Comparison of ENCODE assay signal across 8 cellular contexts in the genomic region with DNA sequence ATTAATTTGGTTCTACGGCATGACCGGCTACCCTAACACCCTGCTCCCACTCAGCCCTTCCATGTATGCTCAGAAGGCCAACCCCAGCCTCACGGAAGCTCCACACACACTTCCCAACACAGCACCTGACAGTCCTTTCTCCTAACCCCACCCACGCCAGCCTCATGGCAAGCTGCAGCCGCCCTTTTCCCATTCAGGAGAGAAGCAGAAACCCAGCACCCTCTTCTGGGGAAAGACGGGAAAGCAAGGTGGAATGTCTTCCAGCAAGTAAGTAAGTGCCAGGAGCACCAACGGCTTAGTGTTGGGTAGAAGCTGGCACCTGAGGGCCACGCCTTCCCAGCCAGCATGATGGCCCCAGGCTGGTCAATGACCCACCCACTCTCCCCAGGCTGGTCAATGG. TPM values are rescaled to one million over a fixed set of nuclear protein-coding genes. Genes with fewer than 3 reads are reported as not detected.
A peak's percentile ranks its signal among the peaks of the same experiment; 100 is the strongest.
DNase-seq lines count a peak whose midpoint lies in the region; ATAC-seq and TF ChIP-seq lines count a peak whose summit lies in the region.

No MANE protein-coding gene starts in this region.

- no peak overlapping the region for H3K4me3 ChIP-seq in thyroid gland (replicated peaks in 1 of 3)
- H3K4me3 ChIP-seq in Karpas-422 (ENCODE audit: low read length): no peak overlapping the region

- H3K4me1 ChIP-seq in foreskin keratinocyte (peaks cover 5% of the 10 kb centered on the region), thyroid gland (peaks cover 0 to 13% of the 10 kb centered on the region in 2 donors), Karpas-422 (ENCODE audit: low read length) (no peaks in the 10 kb centered on the region)

- H3K9me3 ChIP-seq in thyroid gland (no peaks in the 10 kb centered on the region), Karpas-422 (ENCODE audit: low read length) (no peaks in the 10 kb centered on the region)

- H3K27ac ChIP-seq in foreskin keratinocyte (no peak overlapping the region), thyroid gland (no peak overlapping the region), Karpas-422 (ENCODE audit: low read length) (no peak overlapping the region)

- no peaks in the 10 kb centered on the region for H3K36me3 ChIP-seq in thyroid gland
- peaks cover 21% of the 10 kb centered on the region for H3K36me3 ChIP-seq in Karpas-422 (ENCODE audit: insufficient read depth, low read length)

- DNase-seq in A172 (ENCODE audit: low spot score) (peak; percentile 84), HPDE6-E6E7 (ENCODE audit: extremely low spot score) (peak; percentile 85), SHP77 treated with DMSO at 0.1 percent for 48 hours (lab: John Stamatoyannopoulos, UW) (peak; percentile 79), foreskin keratinocyte (peak; percentile 42 to 70), thyroid gland (peak; percentile 18 to 19), superior temporal gyrus (ENCODE audit: extremely low spot score) (no peak), Karpas-422 (no peak)
- no peak for DNase-seq in activated effector memory CD4-positive, alpha-beta T cell treated with Interleukin-2 at 50 U/mL for 16 hours

- TF ChIP-seq POLR2A in thyroid gland (IDR thresholded peaks at IDR 0.05): no peak

- H3K9ac ChIP-seq in Karpas-422 (ENCODE audit: low read length): no peak overlapping the region

- H3K27me3 ChIP-seq in foreskin keratinocyte (no peaks in the 10 kb centered on the region), thyroid gland (no peaks in the 10 kb centered on the region), Karpas-422 (ENCODE audit: low read length) (no peaks in the 10 kb centered on the region)

- peaks cover 64% of the 10 kb centered on the region for H4K20me1 ChIP-seq in Karpas-422 (ENCODE audit: insufficient read depth, low read depth, low read length)

- peaks cover 78% of the 10 kb centered on the region for H3K79me2 ChIP-seq in Karpas-422 (ENCODE audit: low read length)

- no peak overlapping the region for H2AFZ ChIP-seq in Karpas-422 (ENCODE audit: low read length)

- peak; percentile 77 for ATAC-seq in foreskin keratinocyte

- H3K4me2 ChIP-seq in Karpas-422 (ENCODE audit: low read depth, low read length, poor library complexity, severe bottlenecking): no peak overlapping the region

- WGBS in thyroid gland, 2 donors: 47 to 59% methylated on average over 7 to 8 of the region's 8 CpGs

- intact Hi-C loops in thyroid gland (cut with DNase I): no loop called here

- no peaks in the 10 kb centered on the region for H3K9me2 ChIP-seq in Karpas-422 (replicated peaks; ENCODE audit: insufficient read depth, low read length)

- TF ChIP-seq CTCF in foreskin keratinocyte (conservative IDR thresholded peaks at IDR 0.05): peak; percentile 83
- TF ChIP-seq CTCF in thyroid gland (IDR thresholded peaks at IDR 0.05): peak in 1 of 6 experiments; percentile 26

RNA-seq across cellular contexts. Expression of a gene that starts 32.1 kb away (rescaled TPM):
- 44.7 and 66.9 TPM in 2 replicates for total RNA-seq in A172 (2014; rRNA removed; shearing (Covaris generic))
- total RNA-seq in foreskin keratinocyte (41.3 and 60.1 TPM in 2 replicates), thyroid gland (10 to 100 TPM; 23.7 to 33.7 (median 31.5) TPM)
- 23.1 and 31.7 TPM in 2 replicates for polyA plus RNA-seq in foreskin keratinocyte
- total RNA-seq in Karpas-422 (2014; rRNA removed; shearing (Covaris generic); ENCODE audit: low replicate concordance): 113 and 165 TPM in 2 replicates

Comparison
In these comparisons a context has a peak if more than half of its experiments do, and no peak if none do; other contexts are left out.
1. DNase-seq: peak in A172 (single experiment), HPDE6-E6E7 (single experiment), SHP77 treated with DMSO at 0.1 percent for 48 hours (single experiment), foreskin keratinocyte (2 of 2) and thyroid gland (2 of 2); none in superior temporal gyrus (single experiment), activated effector memory CD4-positive, alpha-beta T cell treated with Interleukin-2 at 50 U/mL for 16 hours (single experiment) and Karpas-422 (single experiment).